ENCODE assay signal across 20 cellular contexts in the genomic region with DNA sequence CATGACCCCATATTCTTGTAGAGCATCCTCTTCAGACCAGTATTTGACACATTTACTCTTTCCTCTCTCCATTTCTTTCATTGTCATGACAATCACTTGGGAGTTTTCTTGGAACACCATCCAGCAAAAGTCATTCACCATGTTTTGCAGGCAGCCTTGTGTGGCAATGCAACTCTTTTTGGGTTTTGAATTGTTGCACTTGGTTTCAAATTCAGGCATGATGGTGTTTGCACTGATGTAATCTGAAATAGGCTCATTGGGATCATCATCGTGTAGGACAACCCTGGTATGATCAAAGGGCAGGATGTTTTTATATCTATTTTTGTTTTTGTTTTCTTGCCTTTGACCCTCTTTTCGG.
DNase-seq lines count a peak whose midpoint lies in the region; ATAC-seq and TF ChIP-seq lines count a peak whose summit lies in the region.
"Had no signal": no experiment of that assay in that cellular context is flagged by ENCODE, and none has a peak within 500 bp of the region (broad histone marks: within the 10 kb centered on the region; RNA-seq: fewer than 3 reads in every experiment).

No MANE protein-coding gene starts in this region.

- H3K4me1 ChIP-seq in H9 (ENCODE audit: insufficient read depth, low read length): no peaks in the 10 kb centered on the region
- H3K4me1 ChIP-seq: HAP-1, uterus had no signal

- peak overlapping the region; percentile 3 for H3K27ac Mint-ChIP-seq in activated T-cell treated with anti-CD3 and anti-CD28 coated beads, Interleukin-2, amount 50 U/mL, for 24 hours
- H3K27ac Mint-ChIP-seq in activated T-helper 2 cell treated with anti-CD3 and anti-CD28 coated beads, Interferon-gamma antibody, Interleukin-2, Interleukin-4, amounts not matched to agents 10 μg/mL and 5 μg/mL and 100 μg/mL, durations not matched to agents 14 hours and 24 hours and 36 hours: peak overlapping the region; percentile 60
- peak overlapping the region; percentile 92 for H3K27ac Mint-ChIP-seq in stimulated activated effector memory CD8-positive, alpha-beta T cell treated with anti-CD3 and anti-CD28 coated beads, Interleukin-12 subunit alpha, Interleukin-12 subunit beta, amount 100 ng/mL, for 72 hours
- no peak overlapping the region for H3K27ac Mint-ChIP-seq in H9

- H4K91ac ChIP-seq in H9 (ENCODE audit: insufficient read length, low read depth, low read length): no peak overlapping the region

- no peaks in the 10 kb centered on the region for H4K20me1 ChIP-seq in H9 (ENCODE audit: control insufficient read depth, insufficient read depth, insufficient read length)

- H3K14ac ChIP-seq in H9 (ENCODE audit: insufficient read depth, low read length): no peak overlapping the region

- no CpG with 5 or more reads among the region's 2 CpGs for WGBS in H9 (ENCODE audit: extremely low coverage, insufficient read length, low lambda C conversion rate)

- no peak overlapping the region for H3K9ac ChIP-seq in H9 (ENCODE audit: extremely low read depth, insufficient read length, low read length)

- H3K9me3 ChIP-seq in H9 (ENCODE audit: control insufficient read depth, low read depth, low read length): no peaks in the 10 kb centered on the region
- H3K9me3 ChIP-seq: esophagus muscularis mucosa, gastroesophageal sphincter, HAP-1, Peyer's patch, right atrium auricular region, SJSA1, suprapubic skin, uterus had no signal

- no peak overlapping the region for H2AK5ac ChIP-seq in H9 (ENCODE audit: insufficient read length, low read length)

- no peak overlapping the region for H2BK120ac ChIP-seq in H9 (ENCODE audit: low read depth, low read length, poor library complexity, severe bottlenecking)

- H2BK20ac ChIP-seq in H9 (ENCODE audit: low read depth, low read length, poor library complexity, severe bottlenecking): no peak overlapping the region

- DNase-seq in activated T-cell treated with anti-CD3 and anti-CD28 coated beads, Interleukin-2, amount 50 U/mL, for 24 hours: no peak
- no peak for DNase-seq in activated T-cell treated with anti-CD3 and anti-CD28 coated beads for 4 hours
- no peak for DNase-seq in activated T-helper 2 cell treated with anti-CD3 and anti-CD28 coated beads, Interferon-gamma antibody, Interleukin-2, Interleukin-4, amounts not matched to agents 10 μg/mL and 5 μg/mL and 100 μg/mL, durations not matched to agents 14 hours and 24 hours and 36 hours (ENCODE audit: low spot score)
- DNase-seq in stimulated activated effector memory CD8-positive, alpha-beta T cell treated with anti-CD3 and anti-CD28 coated beads, Interleukin-12 subunit alpha, Interleukin-12 subunit beta, amount 100 ng/mL, for 72 hours (ENCODE audit: low spot score in 2 of 2): no peak
- DNase-seq in activated CD4-positive, CD25-positive, alpha-beta regulatory T cell (lab: John Stamatoyannopoulos, UW): no peak
- DNase-seq in left cardiac atrium: no peak
- DNase-seq in H9: no peak
- DNase-seq: DMS79 treated with DMSO at 0.1 percent for 48 hours, mammary epithelial cell, NCI-H1048, NCI-H2029 had no signal

- H3K79me1 ChIP-seq in H9 (ENCODE audit: insufficient read depth, low read depth, low read length, poor library complexity, severe bottlenecking): no peaks in the 10 kb centered on the region

- no peak for TF ChIP-seq CTCF in H9 (conservative IDR thresholded peaks at IDR 0.05)

- H4K5ac ChIP-seq in H9 (ENCODE audit: insufficient read length, low read depth, low read length): no peak overlapping the region

- no peak overlapping the region for H3K23ac ChIP-seq in H9 (ENCODE audit: insufficient read length, low read depth, low read length)

- H2BK5ac ChIP-seq in H9 (ENCODE audit: insufficient read length, low read length): no peak overlapping the region

- no peak overlapping the region for H3K4me2 ChIP-seq in H9 (ENCODE audit: insufficient read depth, insufficient read length, low read length)

- no peak overlapping the region for H3K27ac ChIP-seq in H9 (ENCODE audit: insufficient read length, low read depth, low read length)
- H3K27ac ChIP-seq: esophagus muscularis mucosa, gastroesophageal sphincter, right atrium auricular region, SJSA1, suprapubic skin, uterus had no signal

- no peak overlapping the region for H3T11ph ChIP-seq in H9 (ENCODE audit: low read length)

- H3K27me3 Mint-ChIP-seq in activated T-cell treated with anti-CD3 and anti-CD28 coated beads, Interleukin-2, amount 50 U/mL, for 24 hours: no peaks in the 10 kb centered on the region
- H3K27me3 Mint-ChIP-seq in activated T-helper 2 cell treated with anti-CD3 and anti-CD28 coated beads, Interferon-gamma antibody, Interleukin-2, Interleukin-4, amounts not matched to agents 10 μg/mL and 5 μg/mL and 100 μg/mL, durations not matched to agents 14 hours and 24 hours and 36 hours (ENCODE audit: low read depth): no peaks in the 10 kb centered on the region
- H3K27me3 Mint-ChIP-seq in H9 (ENCODE audit: low read depth): peaks cover 8% of the 10 kb centered on the region; the same call in 1 of the 2 replicates

- no peak overlapping the region for H4K8ac ChIP-seq in H9 (replicated peaks; ENCODE audit: insufficient read length, low read depth, low read length)

- no peak overlapping the region for H3K56ac ChIP-seq in H9 (ENCODE audit: insufficient read length, low read depth, low read length)

- no peaks in the 10 kb centered on the region for H3K36me3 Mint-ChIP-seq in activated T-cell treated with anti-CD3 and anti-CD28 coated beads, Interleukin-2, amount 50 U/mL, for 24 hours (ENCODE audit: low read depth)
- peaks cover 7% of the 10 kb centered on the region for H3K36me3 Mint-ChIP-seq in activated T-helper 2 cell treated with anti-CD3 and anti-CD28 coated beads, Interferon-gamma antibody, Interleukin-2, Interleukin-4, amounts not matched to agents 10 μg/mL and 5 μg/mL and 100 μg/mL, durations not matched to agents 14 hours and 24 hours and 36 hours (ENCODE audit: low read depth)
- peaks cover 18% of the 10 kb centered on the region for H3K36me3 Mint-ChIP-seq in stimulated activated effector memory CD8-positive, alpha-beta T cell treated with anti-CD3 and anti-CD28 coated beads, Interleukin-12 subunit alpha, Interleukin-12 subunit beta, amount 100 ng/mL, for 72 hours
- H3K36me3 Mint-ChIP-seq in H9 (ENCODE audit: insufficient read depth in 1 of 3, low read depth in 3 of 3): no peaks in the 10 kb centered on the region

- H2AFZ ChIP-seq in H9 (ENCODE audit: low read length): no peak overlapping the region

- H3K23me2 ChIP-seq in H9 (ENCODE audit: insufficient read length, low read depth, low read length, poor library complexity, severe bottlenecking): no peaks in the 10 kb centered on the region

- no peak overlapping the region for H2BK15ac ChIP-seq in H9 (ENCODE audit: low read depth, low read length)

- no peaks in the 10 kb centered on the region; the same call in 1 of the 2 replicates for H3K79me2 ChIP-seq in H9 (ENCODE audit: insufficient read depth, low read length)

- H3K4me1 Mint-ChIP-seq in activated T-cell treated with anti-CD3 and anti-CD28 coated beads, Interleukin-2, amount 50 U/mL, for 24 hours (ENCODE audit: low read depth): peaks cover 80% of the 10 kb centered on the region
- peaks cover 75% of the 10 kb centered on the region for H3K4me1 Mint-ChIP-seq in activated T-helper 2 cell treated with anti-CD3 and anti-CD28 coated beads, Interferon-gamma antibody, Interleukin-2, Interleukin-4, amounts not matched to agents 10 μg/mL and 5 μg/mL and 100 μg/mL, durations not matched to agents 14 hours and 24 hours and 36 hours (ENCODE audit: low read depth)
- peaks cover 86% of the 10 kb centered on the region for H3K4me1 Mint-ChIP-seq in stimulated activated effector memory CD8-positive, alpha-beta T cell treated with anti-CD3 and anti-CD28 coated beads, Interleukin-12 subunit alpha, Interleukin-12 subunit beta, amount 100 ng/mL, for 72 hours
- H3K4me1 Mint-ChIP-seq in H9: peaks cover 5% of the 10 kb centered on the region in 2 experiments; a peak in 3 of 4 replicates

- no peaks in the 10 kb centered on the region for H3K27me3 ChIP-seq in H9 (ENCODE audit: insufficient read depth, low read length)
- H3K27me3 ChIP-seq: esophagus muscularis mucosa, gastroesophageal sphincter, Peyer's patch, right atrium auricular region, SJSA1, suprapubic skin, uterus had no signal

- intact Hi-C loops in activated T-helper 2 cell treated with anti-CD3 and anti-CD28 coated beads, Interferon-gamma antibody, Interleukin-2, Interleukin-4, amounts not matched to agents 10 μg/mL and 5 μg/mL and 100 μg/mL, durations not matched to agents 14 hours and 24 hours and 36 hours (cut with micrococcal nuclease): loop anchor here (5.0 kb wide), 1 partner anchor 221 kb away; no protein-coding TSS in a partner anchor
- intact Hi-C loops in left cardiac atrium (cut with DNase I): loop anchor here (2.0 to 10.0 kb wide), 4 partner anchors 161 to 399 kb away; a partner anchor contains a TSS

- H3K18ac ChIP-seq in H9 (ENCODE audit: insufficient read length, low read depth, low read length): no peak overlapping the region

- ATAC-seq in GM18867 (IDR thresholded peaks at IDR 0.05; ENCODE audit: unreplicated experiment) (peak; percentile 4), left cardiac atrium (no peak)
- ATAC-seq in stimulated activated effector memory CD8-positive, alpha-beta T cell treated with anti-CD3 and anti-CD28 coated beads, Interleukin-12 subunit alpha, Interleukin-12 subunit beta, amount 100 ng/mL, for 72 hours: no peak
- ATAC-seq: gastroesophageal sphincter had no signal

- H2BK12ac ChIP-seq in H9 (ENCODE audit: insufficient read length, low read depth, low read length): no peak overlapping the region

- no peak overlapping the region for H3K4ac ChIP-seq in H9 (ENCODE audit: low read depth, low read length)

- H3K4me3 Mint-ChIP-seq in activated T-cell treated with anti-CD3 and anti-CD28 coated beads, Interleukin-2, amount 50 U/mL, for 24 hours: no peak overlapping the region
- H3K4me3 Mint-ChIP-seq in activated T-helper 2 cell treated with anti-CD3 and anti-CD28 coated beads, Interferon-gamma antibody, Interleukin-2, Interleukin-4, amounts not matched to agents 10 μg/mL and 5 μg/mL and 100 μg/mL, durations not matched to agents 14 hours and 24 hours and 36 hours (ENCODE audit: low read depth): peak overlapping the region; percentile 0
- peak overlapping the region; percentile 68 for H3K4me3 Mint-ChIP-seq in stimulated activated effector memory CD8-positive, alpha-beta T cell treated with anti-CD3 and anti-CD28 coated beads, Interleukin-12 subunit alpha, Interleukin-12 subunit beta, amount 100 ng/mL, for 72 hours
- no peak overlapping the region for H3K4me3 Mint-ChIP-seq in H9

- no peaks in the 10 kb centered on the region for H3K9me3 Mint-ChIP-seq in activated T-cell treated with anti-CD3 and anti-CD28 coated beads, Interleukin-2, amount 50 U/mL, for 24 hours
- H3K9me3 Mint-ChIP-seq in activated T-helper 2 cell treated with anti-CD3 and anti-CD28 coated beads, Interferon-gamma antibody, Interleukin-2, Interleukin-4, amounts not matched to agents 10 μg/mL and 5 μg/mL and 100 μg/mL, durations not matched to agents 14 hours and 24 hours and 36 hours: peaks cover 3% of the 10 kb centered on the region
- H3K9me3 Mint-ChIP-seq in stimulated activated effector memory CD8-positive, alpha-beta T cell treated with anti-CD3 and anti-CD28 coated beads, Interleukin-12 subunit alpha, Interleukin-12 subunit beta, amount 100 ng/mL, for 72 hours: no peaks in the 10 kb centered on the region
- H3K9me3 Mint-ChIP-seq in H9: no peaks in the 10 kb centered on the region; a peak in 1 of 5 replicates

Comparison
In these comparisons a context has a peak if more than half of its experiments do, and no peak if none do; other contexts are left out.
1. H3K27ac Mint-ChIP-seq: peak in activated T-cell treated with anti-CD3 and anti-CD28 coated beads, Interleukin-2, amount 50 U/mL, for 24 hours (single experiment), activated T-helper 2 cell treated with anti-CD3 and anti-CD28 coated beads, Interferon-gamma antibody, Interleukin-2, Interleukin-4, amounts not matched to agents 10 μg/mL and 5 μg/mL and 100 μg/mL, durations not matched to agents 14 hours and 24 hours and 36 hours (single experiment) and stimulated activated effector memory CD8-positive, alpha-beta T cell treated with anti-CD3 and anti-CD28 coated beads, Interleukin-12 subunit alpha, Interleukin-12 subunit beta, amount 100 ng/mL, for 72 hours (single experiment); none in H9 (0 of 3).
2. H3K4me3 Mint-ChIP-seq: peak in activated T-helper 2 cell treated with anti-CD3 and anti-CD28 coated beads, Interferon-gamma antibody, Interleukin-2, Interleukin-4, amounts not matched to agents 10 μg/mL and 5 μg/mL and 100 μg/mL, durations not matched to agents 14 hours and 24 hours and 36 hours (single experiment) and stimulated activated effector memory CD8-positive, alpha-beta T cell treated with anti-CD3 and anti-CD28 coated beads, Interleukin-12 subunit alpha, Interleukin-12 subunit beta, amount 100 ng/mL, for 72 hours (single experiment); none in activated T-cell treated with anti-CD3 and anti-CD28 coated beads, Interleukin-2, amount 50 U/mL, for 24 hours (single experiment) and H9 (0 of 2).